Comparison of ENCODE assay signal across 18 cellular contexts in the genomic region with DNA sequence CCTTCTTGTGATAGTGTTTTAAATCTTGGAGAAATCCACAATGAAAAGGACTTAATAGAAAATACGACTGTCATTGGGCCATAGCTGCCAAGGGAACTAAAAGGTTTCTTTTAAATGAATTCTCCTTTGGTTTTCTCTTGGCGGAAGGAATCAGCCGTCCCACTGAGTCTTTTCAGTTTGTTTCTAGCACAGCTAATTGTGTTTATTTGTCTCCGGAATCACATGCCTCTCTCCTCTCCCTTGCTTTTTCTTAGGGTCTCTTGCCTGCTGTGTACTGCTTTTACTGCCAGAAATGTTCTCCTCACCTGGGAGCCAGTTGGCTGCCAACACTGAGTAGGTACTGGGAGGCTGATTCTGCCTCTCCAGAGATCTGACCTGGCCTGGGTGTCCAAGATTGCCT.
"Had no signal": no experiment of that assay in that cellular context is flagged by ENCODE, and none has a peak within 500 bp of the region (broad histone marks: within the 10 kb centered on the region; RNA-seq: fewer than 3 reads in every experiment).

No MANE protein-coding gene starts in this region.

- DNase-seq: activated B cell treated with CpG ODN at 0.5 μM for 24 hours; activated CD4-positive, alpha-beta T cell treated with anti-CD3 and anti-CD28 coated beads, Interleukin-2, amount 10 ng/mL, durations not matched to agents 24 days and 14 days; activated CD8-positive, alpha-beta memory T cell treated with anti-CD3 and anti-CD28 coated beads, Interleukin-2, amount 50 U/mL, for 48 hours; activated CD8-positive, alpha-beta T cell treated with anti-CD3 and anti-CD28 coated beads, Interleukin-2, amount 10 ng/mL, durations not matched to agents 7 days and 5 days; activated gamma-delta T cell treated with Interleukin-2 at 50 U/mL for 16 hours; activated T-cell treated with anti-CD3 and anti-CD28 coated beads, Interleukin-2, amount 50 U/mL, for 72 hours; effector CD8-positive, alpha-beta T cell; esophagus squamous epithelium; left ventricle myocardium superior; mesenchymal stem cell; sigmoid colon; stimulated activated CD4-positive, alpha-beta T cell treated with anti-CD3 and anti-CD28 coated beads, Interleukin-12 subunit alpha, Interleukin-12 subunit beta, amount 100 ng/mL, for 4 hours; stimulated activated CD4-positive, alpha-beta T cell treated with anti-CD3 and anti-CD28 coated beads, Interleukin-2, amount 100 ng/mL, for 24 hours; stomach; thyroid gland had no signal

- H3K4me1 ChIP-seq: thyroid gland had no signal

- H3K4me3 Mint-ChIP-seq: activated B cell treated with CpG ODN at 0.5 μM for 24 hours; activated CD4-positive, alpha-beta T cell treated with anti-CD3 and anti-CD28 coated beads, Interleukin-2, amount 10 ng/mL, durations not matched to agents 24 days and 14 days; activated CD8-positive, alpha-beta T cell treated with anti-CD3 and anti-CD28 coated beads, Interleukin-2, amount 10 ng/mL, durations not matched to agents 7 days and 5 days; activated T-cell treated with anti-CD3 and anti-CD28 coated beads, Interleukin-2, amount 50 U/mL, for 72 hours; nephron; T-helper 2 cell treated with Interferon-gamma antibody and Interleukin-4, amounts not matched to agents 5 μg/mL and 100 μg/mL, for 36 hours had no signal

- H3K27ac ChIP-seq: coronary artery, esophagus squamous epithelium, sigmoid colon, stomach, thyroid gland had no signal

- H3K9me3 Mint-ChIP-seq: nephron had no signal

- H3K27ac Mint-ChIP-seq: activated B cell treated with CpG ODN at 0.5 μM for 24 hours; activated CD4-positive, alpha-beta T cell treated with anti-CD3 and anti-CD28 coated beads, Interleukin-2, amount 10 ng/mL, durations not matched to agents 24 days and 14 days; activated CD8-positive, alpha-beta T cell treated with anti-CD3 and anti-CD28 coated beads, Interleukin-2, amount 10 ng/mL, durations not matched to agents 7 days and 5 days; activated T-cell treated with anti-CD3 and anti-CD28 coated beads, Interleukin-2, amount 50 U/mL, for 72 hours; nephron; T-helper 2 cell treated with Interferon-gamma antibody and Interleukin-4, amounts not matched to agents 5 μg/mL and 100 μg/mL, for 36 hours had no signal

- H3K4me3 ChIP-seq: coronary artery, esophagus squamous epithelium, sigmoid colon, stomach, thyroid gland had no signal

- H3K9me3 ChIP-seq: esophagus squamous epithelium, sigmoid colon, stomach, thyroid gland had no signal

- H3K27me3 Mint-ChIP-seq: activated B cell treated with CpG ODN at 0.5 μM for 24 hours; activated CD4-positive, alpha-beta T cell treated with anti-CD3 and anti-CD28 coated beads, Interleukin-2, amount 10 ng/mL, durations not matched to agents 24 days and 14 days had no signal

- H3K36me3 ChIP-seq: sigmoid colon, stomach, thyroid gland had no signal

- H3K27me3 ChIP-seq: esophagus squamous epithelium, sigmoid colon, stomach, thyroid gland had no signal
